14 cellular contexts compared by ENCODE assay signal in genomic region chr21:38788275-38788911, GRCh38. TPM values are rescaled to one million over a fixed set of nuclear protein-coding genes. Genes with fewer than 3 reads are reported as not detected.
A peak's percentile ranks its signal among the peaks of the same experiment; 100 is the strongest.
DNase-seq lines count a peak whose midpoint lies in the region; ATAC-seq and TF ChIP-seq lines count a peak whose summit lies in the region.
"Had no signal": no experiment of that assay in that cellular context is flagged by ENCODE, and none has a peak within 500 bp of the region (broad histone marks: within the 10 kb centered on the region; RNA-seq: fewer than 3 reads in every experiment).

No MANE protein-coding gene starts in this region.

- no peaks in the 10 kb centered on the region for H3K27me3 Mint-ChIP-seq in activated naive CD8-positive, alpha-beta T cell treated with anti-CD3 and anti-CD28 coated beads for 36 hours
- H3K27me3 Mint-ChIP-seq: activated naive CD4-positive, alpha-beta T cell treated with anti-CD3 and anti-CD28 coated beads, Interleukin-2, amount 50 U/mL, for 24 hours had no signal

- CTCF ChIA-PET in PC-9 (lab: Charles Lee) = interaction anchor here (1.5 kb wide), 1 partner anchor 15 kb away, joined by 4 read pairs; no protein-coding TSS in a partner anchor

- no TSS peak for BruUV-seq in PC-9 (replicated peaks; lab: Mats Ljungman, UMichigan)

- no peaks in the 10 kb centered on the region for H3K36me3 Mint-ChIP-seq in activated naive CD8-positive, alpha-beta T cell treated with anti-CD3 and anti-CD28 coated beads for 36 hours
- H3K36me3 Mint-ChIP-seq: activated naive CD4-positive, alpha-beta T cell treated with anti-CD3 and anti-CD28 coated beads, Interleukin-2, amount 50 U/mL, for 24 hours; IgD-negative memory B cell; stimulated activated effector memory CD8-positive, alpha-beta T cell treated with anti-CD3 and anti-CD28 coated beads, Interleukin-12 subunit alpha, Interleukin-12 subunit beta, amount 100 ng/mL, for 72 hours had no signal

- no peaks in the 10 kb centered on the region for H3K9me2 ChIP-seq in PC-9 (ENCODE audit: insufficient read depth)

- H3K9ac ChIP-seq in duodenal mucosa (ENCODE audit: low read depth in 1 of 2, low read length in 2 of 2) (peak overlapping the region; percentile 33 to 46), mucosa of stomach (ENCODE audit: low read length) (peak overlapping the region; percentile 18)

- 76% methylated on average over 4 of the region's 4 CpGs for WGBS in heart right ventricle, 2 donors

- no peaks in the 10 kb centered on the region; the same call in 1 of the 2 replicates for H3K9me3 ChIP-seq in PC-9 (ENCODE audit: insufficient read depth, low read depth)
- peaks cover 0 to under 1% of the 10 kb centered on the region in 2 donors for H3K9me3 ChIP-seq in duodenal mucosa (ENCODE audit: control insufficient read depth in 1 of 2, low read length in 2 of 2)
- H3K9me3 ChIP-seq in mucosa of stomach (ENCODE audit: control insufficient read depth, low read length) = no peaks in the 10 kb centered on the region
- peaks cover 0 to 22% (median 4%) of the 10 kb centered on the region in 11 donors for H3K9me3 ChIP-seq in heart right ventricle
- H3K9me3 ChIP-seq: upper lobe of right lung had no signal

- peak overlapping the region; percentile 92 for H3K27ac ChIP-seq in PC-9
- H3K27ac ChIP-seq in duodenal mucosa (ENCODE audit: low read depth, low read length) = peak overlapping the region; percentile 83
- H3K27ac ChIP-seq in heart right ventricle = no peak overlapping the region
- H3K27ac ChIP-seq: spleen, upper lobe of right lung had no signal

- POLR2A ChIA-PET in PC-9 (lab: Charles Lee; ENCODE audit: unreplicated experiment) = interaction anchor here (0.6 kb wide), 1 partner anchor 326 kb away, joined by 5 read pairs; no protein-coding TSS in a partner anchor

- peaks cover 4% of the 10 kb centered on the region for H3K4me1 Mint-ChIP-seq in activated naive CD8-positive, alpha-beta T cell treated with anti-CD3 and anti-CD28 coated beads for 36 hours
- H3K4me1 Mint-ChIP-seq: stimulated activated effector memory CD8-positive, alpha-beta T cell treated with anti-CD3 and anti-CD28 coated beads, Interleukin-12 subunit alpha, Interleukin-12 subunit beta, amount 100 ng/mL, for 72 hours had no signal

- H3K9me3 Mint-ChIP-seq in activated naive CD8-positive, alpha-beta T cell treated with anti-CD3 and anti-CD28 coated beads for 36 hours = no peaks in the 10 kb centered on the region
- H3K9me3 Mint-ChIP-seq: activated naive CD4-positive, alpha-beta T cell treated with anti-CD3 and anti-CD28 coated beads, Interleukin-2, amount 50 U/mL, for 24 hours; IgD-negative memory B cell; stimulated activated effector memory CD8-positive, alpha-beta T cell treated with anti-CD3 and anti-CD28 coated beads, Interleukin-12 subunit alpha, Interleukin-12 subunit beta, amount 100 ng/mL, for 72 hours had no signal

- ATAC-seq in HG02763 (IDR thresholded peaks at IDR 0.05; ENCODE audit: unreplicated experiment) (no peak), heart right ventricle (no peak)

- intact Hi-C loops in PC-9 (cut with micrococcal nuclease; ENCODE audit: unreplicated experiment) = no loop called here
- intact Hi-C loops in heart right ventricle (cut with DNase I) = no loop called here

- peak overlapping the region; percentile 50; the same call in 1 of the 2 replicates for H3K4me3 ChIP-seq in PC-9
- peak overlapping the region in 1 of 2 donors; percentile 51 for H3K4me3 ChIP-seq in duodenal mucosa (ENCODE audit: low read depth in 1 of 2, low read length in 2 of 2)
- peak overlapping the region; percentile 23 for H3K4me3 ChIP-seq in mucosa of stomach (ENCODE audit: low read length)
- H3K4me3 ChIP-seq in heart right ventricle = no peak overlapping the region
- H3K4me3 ChIP-seq: spleen, upper lobe of right lung had no signal

- H3K27ac Mint-ChIP-seq in activated naive CD8-positive, alpha-beta T cell treated with anti-CD3 and anti-CD28 coated beads for 36 hours = no peak overlapping the region
- H3K27ac Mint-ChIP-seq: activated naive CD4-positive, alpha-beta T cell treated with anti-CD3 and anti-CD28 coated beads, Interleukin-2, amount 50 U/mL, for 24 hours; stimulated activated effector memory CD8-positive, alpha-beta T cell treated with anti-CD3 and anti-CD28 coated beads, Interleukin-12 subunit alpha, Interleukin-12 subunit beta, amount 100 ng/mL, for 72 hours had no signal

- H4K20me1 ChIP-seq in PC-9 (ENCODE audit: insufficient read depth) = no peaks in the 10 kb centered on the region

- peak overlapping the region; percentile 78 for H3K4me2 ChIP-seq in PC-9

- H3K27me3 ChIP-seq in PC-9 (ENCODE audit: insufficient read depth, low read depth) = no peaks in the 10 kb centered on the region
- H3K27me3 ChIP-seq in duodenal mucosa (ENCODE audit: control insufficient read depth in 1 of 2, insufficient read depth in 2 of 2, low read length in 2 of 2) = no peaks in the 10 kb centered on the region
- no peaks in the 10 kb centered on the region for H3K27me3 ChIP-seq in mucosa of stomach (ENCODE audit: control insufficient read depth, insufficient read depth, low read length)
- H3K27me3 ChIP-seq in heart right ventricle = no peaks in the 10 kb centered on the region
- H3K27me3 ChIP-seq: upper lobe of right lung had no signal

- peaks cover 30% of the 10 kb centered on the region for H3K4me1 ChIP-seq in PC-9 (replicated peaks; ENCODE audit: insufficient read depth)
- peaks cover 64 to 67% of the 10 kb centered on the region in 2 donors for H3K4me1 ChIP-seq in duodenal mucosa (ENCODE audit: control insufficient read depth in 1 of 2, insufficient read depth in 2 of 2, low read length in 2 of 2)
- peaks cover 46% of the 10 kb centered on the region for H3K4me1 ChIP-seq in mucosa of stomach (ENCODE audit: control insufficient read depth, insufficient read depth, low read length)
- H3K4me1 ChIP-seq in heart right ventricle = peaks cover 0 to 7% (median 0%) of the 10 kb centered on the region in 9 donors
- H3K4me1 ChIP-seq: spleen, upper lobe of right lung had no signal

- H3F3A ChIP-seq in PC-9 (ENCODE audit: insufficient read depth, low read depth) = peaks cover 17% of the 10 kb centered on the region

- no peaks in the 10 kb centered on the region for H3K36me3 ChIP-seq in PC-9 (ENCODE audit: low read depth)
- no peaks in the 10 kb centered on the region for H3K36me3 ChIP-seq in duodenal mucosa (ENCODE audit: control insufficient read depth in 1 of 2, insufficient read depth in 2 of 2, low read length in 2 of 2)
- H3K36me3 ChIP-seq in mucosa of stomach (ENCODE audit: control insufficient read depth, insufficient read depth, low read length) = no peaks in the 10 kb centered on the region
- H3K36me3 ChIP-seq in heart right ventricle = no peaks in the 10 kb centered on the region
- H3K36me3 ChIP-seq: spleen, upper lobe of right lung had no signal

- no peak overlapping the region for H3K4me3 Mint-ChIP-seq in activated naive CD8-positive, alpha-beta T cell treated with anti-CD3 and anti-CD28 coated beads for 36 hours
- H3K4me3 Mint-ChIP-seq: activated naive CD4-positive, alpha-beta T cell treated with anti-CD3 and anti-CD28 coated beads, Interleukin-2, amount 50 U/mL, for 24 hours; stimulated activated effector memory CD8-positive, alpha-beta T cell treated with anti-CD3 and anti-CD28 coated beads, Interleukin-12 subunit alpha, Interleukin-12 subunit beta, amount 100 ng/mL, for 72 hours had no signal

- TF ChIP-seq CTCF in PC-9 (conservative IDR thresholded peaks at IDR 0.05) = no peak
- TF ChIP-seq CTCF in heart right ventricle (IDR thresholded peaks at IDR 0.05) = no peak

- H3K79me2 ChIP-seq in PC-9 (ENCODE audit: low read depth) = no peaks in the 10 kb centered on the region

- peak overlapping the region; percentile 80 for H2AFZ ChIP-seq in PC-9

- peak; percentile 47 for DNase-seq in AG20443 (ENCODE audit: low spot score)
- DNase-seq in PC-9 = no peak
- no peak for DNase-seq in activated naive CD8-positive, alpha-beta T cell treated with anti-CD3 and anti-CD28 coated beads for 36 hours
- DNase-seq in medulla oblongata (ENCODE audit: extremely low spot score) = no peak
- DNase-seq in heart right ventricle = no peak
- DNase-seq: NCI-H1092 treated with DMSO at 0.1 percent for 48 hours, spleen, upper lobe of right lung had no signal

RNA-seq across cellular contexts. Expression of gene ETS2, which starts 17.3 kb away (rescaled TPM):
- total RNA-seq in PC-9 (2021) (20.4 and 25.2 TPM in 2 replicates), heart right ventricle (10 to 100 TPM; 27.5 to 81.5 (median 46.5) TPM)
- total RNA-seq in activated naive CD8-positive, alpha-beta T cell treated with anti-CD3 and anti-CD28 coated beads for 36 hours = 10 to 100 TPM; 28.7 to 30.3 TPM
- polyA plus RNA-seq in heart right ventricle = 10 to 100 TPM; 26.2 to 33.9 TPM

Comparison
In these comparisons a context has a peak if more than half of its experiments do, and no peak if none do; other contexts are left out.
1. H3K27ac ChIP-seq: peak in PC-9 (single experiment) and duodenal mucosa (single experiment); none in heart right ventricle (0 of 10).
2. H3K4me3 ChIP-seq: peak in PC-9 (single experiment) and mucosa of stomach (single experiment); none in heart right ventricle (0 of 10).